Comparison of ENCODE assay signal across 27 cellular contexts in genomic region chr9:37559125-37559524, GRCh38. TPM values are rescaled to one million over a fixed set of nuclear protein-coding genes. Genes with fewer than 3 reads are reported as not detected.
A peak's percentile ranks its signal among the peaks of the same experiment; 100 is the strongest.
DNase-seq lines count a peak whose midpoint lies in the region; ATAC-seq, FAIRE-seq and TF ChIP-seq lines count a peak whose summit lies in the region.
"Had no signal": no experiment of that assay in that cellular context is flagged by ENCODE, and none has a peak within 500 bp of the region (broad histone marks: within the 10 kb centered on the region; RNA-seq: fewer than 3 reads in every experiment).

No MANE protein-coding gene starts in this region.

- H4K20me1 ChIP-seq in GM23338 (replicated peaks; ENCODE audit: insufficient read depth) (0 out of 2 replicates have a peak, but pooled peaks cover 3% of the 10 kb centered on the region), H1 (replicated peaks in 1 of 2; ENCODE audit: control insufficient read depth in 1 of 2, insufficient read depth in 2 of 2, low read length in 2 of 2) (no peaks in the 10 kb centered on the region)
- H4K20me1 ChIP-seq: BLaER1 treated with 17β-estradiol and CSF1 and Interleukin-3, amounts not matched to agents 10 nM and 100 nM had no signal

- peaks cover 24% of the 10 kb centered on the region for H3K4me1 Mint-ChIP-seq in GM23338
- H3K4me1 Mint-ChIP-seq: CD14-positive monocyte; CD8-positive, alpha-beta memory T cell had no signal

- H3K27ac ChIP-seq in GM23338 (ENCODE audit: low read depth) (no peak overlapping the region), H1 (ENCODE audit: low read depth, low read length) (no peak overlapping the region)
- H3K27ac ChIP-seq: A549; BLaER1 treated with 17β-estradiol and CSF1 and Interleukin-3, amounts not matched to agents 10 nM and 100 nM; GM23248 had no signal

- peaks cover 5% of the 10 kb centered on the region in 2 experiments; a peak in 3 of 4 replicates for H3K9me3 ChIP-seq in H1 (ENCODE audit: insufficient read depth in 2 of 2, low read depth in 1 of 2, low read length in 1 of 2)
- H3K9me3 ChIP-seq: BE2C, HAP-1 had no signal

- no peak overlapping the region for H3K14ac ChIP-seq in H1 (ENCODE audit: insufficient read length)

- no peak overlapping the region for H2BK120ac ChIP-seq in H1 (replicated peaks; ENCODE audit: low read depth, low read length)

- no peak overlapping the region for H3K18ac ChIP-seq in H1 (ENCODE audit: extremely low read depth, low read length)

- DNase-seq in GM23338 (ENCODE audit: low spot score), result peak; percentile 33
- peak; percentile 47 for DNase-seq in NCI-H146 treated with DMSO at 0.1 percent for 48 hours (lab: John Stamatoyannopoulos, UW; ENCODE audit: unreplicated experiment)
- no peak for DNase-seq in H1 (ENCODE audit: low read depth in 1 of 2, low spot score in 2 of 2)
- peak; percentile 45 for DNase-seq in iPS DF 19.7 (ENCODE audit: low read depth, low spot score)
- no peak for DNase-seq in NCI-H2029 treated with DMSO at 0.1 percent for 48 hours (lab: John Stamatoyannopoulos, UW)
- no peak for DNase-seq in stimulated activated naive CD8-positive, alpha-beta T cell treated with anti-CD3 and anti-CD28 coated beads, Interleukin-15, Interleukin-2, amounts not matched to agents 100 U/mL and 50 U/mL, for 24 hours
- no peak for DNase-seq in GM10248 (ENCODE audit: extremely low spot score)
- DNase-seq: 8988T; ACHN; AML-193; BE2C; CD4-positive, alpha-beta T cell; CD8-positive, alpha-beta memory T cell; DMS 273 treated with DMSO at 0.1 percent for 48 hours; DMS79; EL; GDM1; GM23248; HFFc6 had no signal

- WGBS in H1 (ENCODE audit: extremely low coverage in 1 of 2, insufficient coverage in 1 of 2, insufficient read length in 1 of 2, insufficient replicate concordance in 2 of 2, low coverage in 1 of 2, low lambda C conversion rate in 2 of 2, missing lambda C conversion rate in 1 of 2), 2 experiments, result 90% methylated on average over 1 of the region's 1 CpG; no CpG with 5 or more reads in 1 of the 2 experiments

- H3K27me3 ChIP-seq in GM23338 (ENCODE audit: insufficient read depth) (no peaks in the 10 kb centered on the region), H1 (replicated peaks in 1 of 4; ENCODE audit: control insufficient read depth in 3 of 4, extremely low read depth in 1 of 4, insufficient read depth in 3 of 4, low read length in 3 of 4) (no peaks in the 10 kb centered on the region)
- H3K27me3 ChIP-seq: BE2C; BLaER1 treated with 17β-estradiol and CSF1 and Interleukin-3, amounts not matched to agents 10 nM and 100 nM had no signal

- H2AK5ac ChIP-seq in H1 (ENCODE audit: low read depth, low read length), result no peak overlapping the region

- H3K36me3 ChIP-seq in GM23338 (ENCODE audit: insufficient read depth), result no peaks in the 10 kb centered on the region
- H3K36me3 ChIP-seq in H1 (ENCODE audit: control insufficient read depth in 2 of 4, insufficient read depth in 4 of 4, low read length in 3 of 4), result peaks cover 0 to 4% (median under 1%) of the 10 kb centered on the region in 4 experiments; a peak in 3 of 8 replicates

- no peak for TF ChIP-seq RAD21 in H1 (IDR thresholded peaks at IDR 0.05 in 1 of 2, conservative IDR thresholded peaks at IDR 0.05 in 1 of 2; ENCODE audit: low read depth in 2 of 2, low read length in 2 of 2)

- no peak for TF ChIP-seq POLR2A in H1 (IDR thresholded peaks at IDR 0.05; ENCODE audit: control extremely low read depth in 1 of 2, low read depth in 2 of 2, low read length in 2 of 2)

- H3K9me2 ChIP-seq in GM23338 (ENCODE audit: insufficient read depth), result no peaks in the 10 kb centered on the region

- CTCF ChIA-PET in H1 (lab: Charles Lee; ENCODE audit: partially characterized antibody) (no interaction called here), GM10248 (lab: Yijun Ruan, JAX) (interaction anchor here (1.1 to 2.6 kb wide), 2 partner anchors 8 to 73 kb away, joined by 3 to 10 read pairs; no protein-coding TSS in a partner anchor)

- H3K4me2 ChIP-seq in GM23338 (peak overlapping the region; percentile 22; the same call in 1 of the 2 replicates), H1 (ENCODE audit: insufficient read depth in 1 of 2, low read depth in 2 of 2, low read length in 2 of 2) (no peak overlapping the region)
- H3K4me2 ChIP-seq: A549 had no signal

- no peak overlapping the region for H4K5ac ChIP-seq in H1 (ENCODE audit: insufficient read length, low read depth, low read length)

- no peak overlapping the region for H3K9ac ChIP-seq in H1 (replicated peaks in 1 of 4; ENCODE audit: extremely low read depth in 1 of 4, low read depth in 3 of 4, low read length in 3 of 4)
- H3K9ac ChIP-seq: BLaER1 treated with 17β-estradiol and CSF1 and Interleukin-3, amounts not matched to agents 10 nM and 100 nM; GM23248 had no signal

- POLR2A ChIA-PET in H1 (lab: Charles Lee; ENCODE audit: partially characterized antibody) (interaction anchor here (1.0 kb wide), 1 partner anchor 12 kb away, joined by 4 read pairs; no protein-coding TSS in a partner anchor), GM10248 (lab: Yijun Ruan, JAX) (no interaction called here)

- no peak overlapping the region for H4K91ac ChIP-seq in H1 (replicated peaks; ENCODE audit: insufficient read length, low read length)

- TF ChIP-seq CTCF in GM23338 (conservative IDR thresholded peaks at IDR 0.05; ENCODE audit: low read depth in 2 of 2) (no peak), H1 (IDR thresholded peaks at IDR 0.05; ENCODE audit: control extremely low read depth in 1 of 3, insufficient read depth in 1 of 3, low read depth in 1 of 3, low read length in 3 of 3) (no peak), GM10248 (IDR thresholded peaks at IDR 0.05; ENCODE audit: control extremely low read depth, extremely low read depth, low read depth, missing control alignments) (no peak)

- H2BK20ac ChIP-seq in H1 (ENCODE audit: low read length), result no peak overlapping the region

- no peak overlapping the region for H3K27ac Mint-ChIP-seq in GM23338
- H3K27ac Mint-ChIP-seq: CD14-positive monocyte; CD4-positive, alpha-beta T cell; CD8-positive, alpha-beta memory T cell; HFFc6 had no signal

- no peak overlapping the region for H3K4ac ChIP-seq in H1 (replicated peaks; ENCODE audit: insufficient read length, low read depth, low read length)

- no peaks in the 10 kb centered on the region for H3F3A ChIP-seq in GM23338 (replicated peaks; ENCODE audit: low read depth)

- no peak overlapping the region for H3K4me3 ChIP-seq in GM23338
- H3K4me3 ChIP-seq in H1 (ENCODE audit: extremely low read depth in 1 of 4, insufficient read depth in 2 of 4, low read depth in 3 of 4, low read length in 4 of 4), result 0 out of 8 replicates have a peak overlapping the region, but pooled peaks of 1 of the 4 experiments have one; percentile 0
- H3K4me3 ChIP-seq: A549; BLaER1 treated with 17β-estradiol and CSF1 and Interleukin-3, amounts not matched to agents 10 nM and 100 nM; GM23248; HAP-1 had no signal

- no peak overlapping the region for H3K23ac ChIP-seq in H1 (ENCODE audit: insufficient read length)

- H3K4me1 ChIP-seq in GM23338 (ENCODE audit: insufficient read depth) (peaks cover 17% of the 10 kb centered on the region), H1 (replicated peaks in 1 of 4; ENCODE audit: control insufficient read depth in 3 of 4, insufficient read depth in 4 of 4, low read length in 3 of 4) (peaks cover 0 to 8% (median 2%) of the 10 kb centered on the region in 4 experiments; a peak in 2 of 7 replicates)
- H3K4me1 ChIP-seq: A549, BE2C, HAP-1 had no signal

- H2BK15ac ChIP-seq in H1 (ENCODE audit: low read length), result no peak overlapping the region

- TF ChIP-seq EP300 in H1 (IDR thresholded peaks at IDR 0.05; ENCODE audit: borderline replicate concordance in 1 of 2, low read depth in 2 of 2, low read length in 2 of 2), result no peak

- no peaks in the 10 kb centered on the region for H3K79me1 ChIP-seq in H1 (ENCODE audit: low read depth, low read length)

- peaks cover 12% of the 10 kb centered on the region for H3K9me3 Mint-ChIP-seq in GM23338
- H3K9me3 Mint-ChIP-seq: CD4-positive, alpha-beta T cell; HFFc6 had no signal

- no peak overlapping the region for H3K56ac ChIP-seq in H1 (replicated peaks; ENCODE audit: insufficient read length, low read depth, low read length)

- peaks cover 2% of the 10 kb centered on the region for H3K27me3 Mint-ChIP-seq in GM23338 (ENCODE audit: insufficient read depth, low read depth, poor library complexity)
- H3K27me3 Mint-ChIP-seq: CD4-positive, alpha-beta T cell; CD8-positive, alpha-beta memory T cell had no signal

- no peaks in the 10 kb centered on the region for H3K23me2 ChIP-seq in H1 (ENCODE audit: low read depth, low read length)

- FAIRE-seq in H1 (lab: Jason Lieb, UNC), result no peak
- FAIRE-seq: A549, D721Med, GM18507, H54 had no signal

- peak; percentile 79 for ATAC-seq in GM23338
- ATAC-seq in stimulated activated naive CD8-positive, alpha-beta T cell treated with anti-CD3 and anti-CD28 coated beads, Interleukin-15, Interleukin-2, amounts not matched to agents 100 U/mL and 50 U/mL, for 24 hours, result no peak
- no peak for ATAC-seq in GM21367 (IDR thresholded peaks at IDR 0.05; ENCODE audit: unreplicated experiment)
- ATAC-seq: A549 had no signal

- peaks cover 12% of the 10 kb centered on the region for H3K36me3 Mint-ChIP-seq in GM23338 (ENCODE audit: low read depth)
- H3K36me3 Mint-ChIP-seq: CD14-positive monocyte had no signal

- H2BK5ac ChIP-seq in H1 (ENCODE audit: low read depth, low read length), result no peak overlapping the region

- H3K4me3 Mint-ChIP-seq in GM23338, result no peak overlapping the region
- H3K4me3 Mint-ChIP-seq: CD14-positive monocyte; CD4-positive, alpha-beta T cell; CD8-positive, alpha-beta memory T cell; HFFc6 had no signal

- H2BK12ac ChIP-seq in H1 (ENCODE audit: low read depth, low read length), result no peak overlapping the region

- H3K79me2 ChIP-seq in GM23338 (replicated peaks; ENCODE audit: insufficient read depth) (peaks cover 10% of the 10 kb centered on the region), H1 (ENCODE audit: control insufficient read depth in 1 of 2, insufficient read depth in 2 of 2, low read length in 2 of 2) (0 out of 4 replicates have a peak, but pooled peaks cover 0 to 6% of the 10 kb centered on the region in 2 experiments)

- no peak overlapping the region for H2AFZ ChIP-seq in GM23338
- no peak overlapping the region for H2AFZ ChIP-seq in H1 (ENCODE audit: low read length)
- H2AFZ ChIP-seq: GM23248 had no signal

- H4K8ac ChIP-seq in H1 (ENCODE audit: extremely low read depth, insufficient read depth, low read length), result no peak overlapping the region

RNA-seq across cellular contexts. Expression of gene FBXO10, which starts 17.1 kb away (rescaled TPM):
- total RNA-seq in GM23338 (2014; rRNA removed; shearing (Covaris generic)), result 11.5 and 13.4 TPM in 2 replicates
- 3.4 TPM in 2 replicates for polyA plus RNA-seq in GM23338 (2016; fragmentation: Nextera tagmentation; extraction: Ambion mirVana)
- 13.1 and 15.4 TPM in 2 replicates for total RNA-seq in H1 (2021; fragmentation: NEBNext Ultra II Directional; extraction: Animal tissue kit (Norgen Biotek cat#: 25700))
- 13.9 and 17.4 TPM in 2 replicates for polyA plus RNA-seq in H1 (2011; rRNA removed)
- polyA plus RNA-seq in H1 (2011; cell fraction: cytosol; rRNA removed), result 16.0 TPM
- polyA plus RNA-seq in H1 (2011; cell fraction: nucleus; rRNA removed), result 24.4 TPM
- 12.9 to 15.5 TPM (median 14.2 TPM) in 4 replicates for polyA plus RNA-seq in H1 (2012, experiment 1 of 2)
- polyA plus RNA-seq in H1 (2012, experiment 2 of 2), result 10.5 TPM
- 7.4 TPM for polyA plus RNA-seq in H1 (2013, experiment 1 of 2)
- polyA plus RNA-seq in H1 (2013, experiment 2 of 2), result 8.2 TPM
- polyA minus RNA-seq in H1 (2011; rRNA and poly(A)+ RNA removed), result 21.2 and 32.7 TPM in 2 replicates
- polyA minus RNA-seq in H1 (2011; cell fraction: cytosol; rRNA and poly(A)+ RNA removed), result 11.5 TPM
- 15.6 TPM for polyA minus RNA-seq in H1 (2011; cell fraction: nucleus; rRNA and poly(A)+ RNA removed)

RNA-seq across cellular contexts. Expression of gene TOMM5, which starts 33.3 kb away (rescaled TPM):
- 142 and 158 TPM in 2 replicates for total RNA-seq in GM23338 (2014; rRNA removed; shearing (Covaris generic))
- polyA plus RNA-seq in GM23338 (2016; fragmentation: Nextera tagmentation; extraction: Ambion mirVana), result 529 and 593 TPM in 2 replicates
- total RNA-seq in H1 (2021; fragmentation: NEBNext Ultra II Directional; extraction: Animal tissue kit (Norgen Biotek cat#: 25700)), result 160 and 174 TPM in 2 replicates
- polyA plus RNA-seq in H1 (2011; rRNA removed), result 127 and 171 TPM in 2 replicates
- polyA plus RNA-seq in H1 (2011; cell fraction: cytosol; rRNA removed), result 187 TPM
- 99.7 TPM for polyA plus RNA-seq in H1 (2011; cell fraction: nucleus; rRNA removed)
- polyA plus RNA-seq in H1 (2012, experiment 1 of 2), result 159 to 278 TPM (median 194 TPM) in 4 replicates
- polyA plus RNA-seq in H1 (2012, experiment 2 of 2), result 329 TPM
- 219 TPM for polyA plus RNA-seq in H1 (2013, experiment 1 of 2)
- 242 TPM for polyA plus RNA-seq in H1 (2013, experiment 2 of 2)
- 59.7 and 60.3 TPM in 2 replicates for polyA minus RNA-seq in H1 (2011; rRNA and poly(A)+ RNA removed)
- 72.3 TPM for polyA minus RNA-seq in H1 (2011; cell fraction: cytosol; rRNA and poly(A)+ RNA removed)
- 56.6 TPM for polyA minus RNA-seq in H1 (2011; cell fraction: nucleus; rRNA and poly(A)+ RNA removed)

Comparison
In these comparisons a context has a peak if more than half of its experiments do, and no peak if none do; other contexts are left out.
1. DNase-seq: peak in GM23338 (single experiment), NCI-H146 treated with DMSO at 0.1 percent for 48 hours (single experiment) and iPS DF 19.7 (single experiment); none in H1 (0 of 2), NCI-H2029 treated with DMSO at 0.1 percent for 48 hours (single experiment), stimulated activated naive CD8-positive, alpha-beta T cell treated with anti-CD3 and anti-CD28 coated beads, Interleukin-15, Interleukin-2, amounts not matched to agents 100 U/mL and 50 U/mL, for 24 hours (single experiment) and GM10248 (single experiment).